19 cellular contexts compared by ENCODE assay signal in the genomic region with DNA sequence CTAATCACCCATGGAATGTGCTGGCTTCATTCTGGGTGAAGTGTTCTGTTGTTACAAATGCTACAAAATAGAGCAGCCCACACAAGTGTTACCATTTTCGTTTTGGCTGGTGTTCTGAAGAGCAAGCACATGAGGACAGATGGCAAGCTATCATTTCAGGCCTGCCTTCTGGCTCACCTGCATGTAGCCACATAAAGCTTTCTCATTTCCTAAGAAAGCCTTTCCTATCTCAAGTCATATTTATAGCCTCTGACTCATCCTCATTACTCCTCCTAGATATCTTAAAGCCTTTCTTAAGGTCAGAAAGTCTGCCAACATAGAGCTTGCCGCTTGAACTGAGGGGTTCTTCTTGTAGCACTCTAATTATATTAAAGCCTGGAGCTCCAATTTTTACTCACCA.
DNase-seq lines count a peak whose midpoint lies in the region; ATAC-seq and TF ChIP-seq lines count a peak whose summit lies in the region.
"Had no signal": no experiment of that assay in that cellular context is flagged by ENCODE, and none has a peak within 500 bp of the region (broad histone marks: within the 10 kb centered on the region; RNA-seq: fewer than 3 reads in every experiment).

No MANE protein-coding gene starts in this region.

- DNase-seq in HT-29 (ENCODE audit: low spot score) = peak; percentile 56
- peak; percentile 10 for DNase-seq in RKO (ENCODE audit: low spot score)
- peak; percentile 59 for DNase-seq in epithelial cell of esophagus (ENCODE audit: low read depth)
- peak; percentile 34 for DNase-seq in retinal pigment epithelial cell (ENCODE audit: low read depth)
- no peak for DNase-seq in NAMALWA (ENCODE audit: low spot score)
- DNase-seq in spleen = no peak
- no peak for DNase-seq in NCI-H748 (lab: John Stamatoyannopoulos, UW; ENCODE audit: unreplicated experiment)
- DNase-seq: activated CD4-positive, CD25-positive, alpha-beta regulatory T cell treated with anti-CD3 and anti-CD28 coated beads, Interleukin-2, amount 50 U/mL, for 72 hours; activated gamma-delta T cell treated with Interleukin-2 at 50 U/mL for 16 hours; body of pancreas; DMS79; effector memory CD8-positive, alpha-beta T cell; gastrocnemius medialis; H9; NCI-H2029; NCI-H526 treated with DMSO at 0.1 percent for 48 hours; T-helper 17 cell had no signal

- ATAC-seq in GM21423 (IDR thresholded peaks at IDR 0.05; ENCODE audit: unreplicated experiment) = no peak
- ATAC-seq: body of pancreas; effector memory CD8-positive, alpha-beta T cell; T-helper 17 cell had no signal

- no peaks in the 10 kb centered on the region for H3K9me3 ChIP-seq in spleen
- H3K9me3 ChIP-seq: BLaER1 treated with 17β-estradiol and CSF1 and Interleukin-3, amounts not matched to agents 10 nM and 100 nM; body of pancreas; gastrocnemius medialis had no signal

- H3K36me3 ChIP-seq in spleen = no peaks in the 10 kb centered on the region
- H3K36me3 ChIP-seq: BLaER1 treated with 17β-estradiol and CSF1 and Interleukin-3, amounts not matched to agents 10 nM and 100 nM; gastrocnemius medialis had no signal

- no peak overlapping the region for H3K4me3 ChIP-seq in epithelial cell of esophagus (ENCODE audit: low read length)
- H3K4me3 ChIP-seq in retinal pigment epithelial cell (ENCODE audit: low read length) = no peak overlapping the region
- H3K4me3 ChIP-seq in spleen = no peak overlapping the region
- H3K4me3 ChIP-seq: BLaER1 treated with 17β-estradiol and CSF1 and Interleukin-3, amounts not matched to agents 10 nM and 100 nM; body of pancreas; gastrocnemius medialis had no signal

- no peaks in the 10 kb centered on the region for H3K27me3 ChIP-seq in spleen (replicated peaks in 1 of 7)
- H3K27me3 ChIP-seq: BLaER1 treated with 17β-estradiol and CSF1 and Interleukin-3, amounts not matched to agents 10 nM and 100 nM; body of pancreas; gastrocnemius medialis had no signal

- no peak for TF ChIP-seq POLR2A in spleen (IDR thresholded peaks at IDR 0.05)

- intact Hi-C loops in spleen (cut with DNase I; ENCODE audit: low total_unique reads) = no loop called here

- no peak overlapping the region for H3K27ac ChIP-seq in spleen
- H3K27ac ChIP-seq: BLaER1 treated with 17β-estradiol and CSF1 and Interleukin-3, amounts not matched to agents 10 nM and 100 nM; body of pancreas; gastrocnemius medialis had no signal

- 56 to 77% (median 57%) methylated on average over 2 of the region's 2 CpGs for WGBS in spleen, 5 donors

- no peaks in the 10 kb centered on the region for H3K4me1 ChIP-seq in spleen
- H3K4me1 ChIP-seq: body of pancreas, gastrocnemius medialis had no signal

- TF ChIP-seq CTCF in epithelial cell of esophagus (IDR thresholded peaks at IDR 0.05; ENCODE audit: insufficient read depth, low read depth, low read length, missing control alignments) (no peak), retinal pigment epithelial cell (conservative IDR thresholded peaks at IDR 0.05; ENCODE audit: low read depth, low read length) (no peak), spleen (IDR thresholded peaks at IDR 0.05 in 8 of 11, conservative IDR thresholded peaks at IDR 0.05 in 3 of 11) (no peak)

Comparison
In these comparisons a context has a peak if more than half of its experiments do, and no peak if none do; other contexts are left out.
1. DNase-seq: peak in HT-29 (single experiment), RKO (single experiment), epithelial cell of esophagus (single experiment) and retinal pigment epithelial cell (single experiment); none in NAMALWA (single experiment), spleen (single experiment) and NCI-H748 (single experiment).